ENCODE assay signal across 12 cellular contexts in the genomic region with DNA sequence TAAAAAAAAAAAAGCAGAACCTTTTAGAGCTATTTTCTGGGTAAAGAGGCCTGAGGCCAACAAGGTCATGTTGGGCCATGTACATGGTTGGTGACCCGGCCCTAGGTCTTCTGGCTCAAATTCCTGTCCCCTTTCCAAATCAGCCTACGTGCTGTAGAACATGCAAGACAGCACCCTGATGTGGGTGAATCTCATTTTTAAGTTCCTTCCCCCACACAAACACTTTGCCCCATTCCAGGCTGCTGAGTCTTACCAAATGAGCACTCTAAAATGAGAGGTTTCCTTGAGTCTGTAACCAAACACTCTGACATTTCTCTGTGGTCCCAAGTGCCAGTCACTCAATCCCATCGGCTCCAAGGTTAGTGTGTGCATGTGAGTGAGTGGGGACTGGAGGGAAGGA. TPM values are rescaled to one million over a fixed set of nuclear protein-coding genes. Genes with fewer than 3 reads are reported as not detected.
DNase-seq lines count a peak whose midpoint lies in the region; ATAC-seq, FAIRE-seq and TF ChIP-seq lines count a peak whose summit lies in the region.
"Had no signal": no experiment of that assay in that cellular context is flagged by ENCODE, and none has a peak within 500 bp of the region (broad histone marks: within the 10 kb centered on the region; RNA-seq: fewer than 3 reads in every experiment).

No MANE protein-coding gene starts in this region.

- peaks cover 0 to 51% of the 10 kb centered on the region in 2 donors for H3K36me3 Mint-ChIP-seq in activated naive CD4-positive, alpha-beta T cell treated with anti-CD3 and anti-CD28 coated beads, Interleukin-2, amount 50 U/mL, for 72 hours
- H3K36me3 Mint-ChIP-seq in type B pancreatic cell: peaks cover 24% of the 10 kb centered on the region

- H3K36me3 ChIP-seq in bronchial epithelial cell (ENCODE audit: control insufficient read depth, insufficient read depth, low read length) (peaks cover 18% of the 10 kb centered on the region), mesodermal cell (ENCODE audit: control insufficient read depth, insufficient read depth, low read length) (peaks cover 39% of the 10 kb centered on the region)

- 100% methylated on average over 1 to 2 of the region's 3 CpGs for WGBS in mesodermal cell (ENCODE audit: insufficient coverage in 2 of 2), 2 experiments

- no peak for TF ChIP-seq CTCF in bronchial epithelial cell (IDR thresholded peaks at IDR 0.05; ENCODE audit: insufficient read depth, low read length, severe bottlenecking)
- TF ChIP-seq CTCF in type B pancreatic cell (conservative IDR thresholded peaks at IDR 0.05): no peak

- no peak for FAIRE-seq in bronchial epithelial cell (lab: Jason Lieb, UNC)

- peaks cover 32% of the 10 kb centered on the region for H3K4me1 ChIP-seq in mesodermal cell (ENCODE audit: control insufficient read depth, insufficient read depth, low read length, poor library complexity, severe bottlenecking)

- peaks cover 5% of the 10 kb centered on the region for H3K27me3 Mint-ChIP-seq in type B pancreatic cell

- ATAC-seq in activated naive CD4-positive, alpha-beta T cell treated with anti-CD3 and anti-CD28 coated beads, Interleukin-2, amount 50 U/mL, for 72 hours: no peak
- ATAC-seq: mucosa of descending colon had no signal

- no peaks in the 10 kb centered on the region for H3K9me3 Mint-ChIP-seq in activated naive CD4-positive, alpha-beta T cell treated with anti-CD3 and anti-CD28 coated beads, Interleukin-2, amount 50 U/mL, for 72 hours
- no peaks in the 10 kb centered on the region for H3K9me3 Mint-ChIP-seq in type B pancreatic cell

- no peaks in the 10 kb centered on the region for H3K27me3 ChIP-seq in bronchial epithelial cell (ENCODE audit: control insufficient read depth, insufficient read depth, low read length)

- H3K4me3 ChIP-seq in bronchial epithelial cell (ENCODE audit: low read depth, low read length): no peak overlapping the region
- peak overlapping the region; percentile 5 for H3K4me3 ChIP-seq in mesodermal cell (ENCODE audit: extremely low read depth, insufficient read depth, low read length, poor library complexity, severe bottlenecking)
- H3K4me3 ChIP-seq: mucosa of descending colon had no signal

- no peaks in the 10 kb centered on the region for H3K9me3 ChIP-seq in mesodermal cell (ENCODE audit: control insufficient read depth, low read length)
- H3K9me3 ChIP-seq: mucosa of descending colon had no signal

- peaks cover 19% of the 10 kb centered on the region for H3K4me1 Mint-ChIP-seq in type B pancreatic cell (ENCODE audit: unreplicated experiment)

- peak overlapping the region; percentile 92 for H3K27ac ChIP-seq in mesodermal cell (ENCODE audit: low read depth, low read length, severe bottlenecking)

- peak overlapping the region; percentile 31 for H3K4me3 Mint-ChIP-seq in type B pancreatic cell

- H3K27ac Mint-ChIP-seq in activated naive CD4-positive, alpha-beta T cell treated with anti-CD3 and anti-CD28 coated beads, Interleukin-2, amount 50 U/mL, for 72 hours: peak overlapping the region; percentile 86 to 100
- peak overlapping the region; percentile 50 for H3K27ac Mint-ChIP-seq in type B pancreatic cell

- DNase-seq in activated naive CD4-positive, alpha-beta T cell treated with anti-CD3 and anti-CD28 coated beads, Interleukin-2, amount 50 U/mL, for 72 hours (ENCODE audit: low spot score in 2 of 2): no peak
- no peak for DNase-seq in activated naive CD4-positive, alpha-beta T cell (lab: John Stamatoyannopoulos, UW)
- DNase-seq in bronchial epithelial cell (ENCODE audit: low read depth) (peak; percentile 46), type B pancreatic cell (ENCODE audit: extremely low spot score, unreplicated experiment) (no peak), NCI-H2107 treated with DMSO at 0.1 percent for 48 hours (lab: John Stamatoyannopoulos, UW; ENCODE audit: unreplicated experiment) (no peak), NCI-H774 (lab: John Stamatoyannopoulos, UW) (no peak), anterior cingulate cortex (lab: John Stamatoyannopoulos, UW) (no peak)
- DNase-seq: activated CD4-positive, alpha-beta T cell treated with anti-CD3 and anti-CD28 coated beads for 1 hour; NCI-H1930 had no signal

RNA-seq across cellular contexts. Expression of gene BCL6, which starts 9.4 kb away (rescaled TPM):
- 100 to 1,000 TPM; 103 to 114 TPM for total RNA-seq in activated naive CD4-positive, alpha-beta T cell treated with anti-CD3 and anti-CD28 coated beads, Interleukin-2, amount 50 U/mL, for 72 hours
- total RNA-seq in bronchial epithelial cell: 6.8 and 9.0 TPM in 2 replicates
- polyA plus RNA-seq in mesodermal cell (2013, experiment 1 of 2): 25.4 TPM
- polyA plus RNA-seq in mesodermal cell (2013, experiment 2 of 2): 18.0 TPM
- total RNA-seq in type B pancreatic cell (ENCODE audit: low replicate concordance): 27.3 and 32.4 TPM in 2 replicates

RNA-seq across cellular contexts. Expression of gene RTP2, which starts 33.5 kb away (rescaled TPM):
- not detected for total RNA-seq in activated naive CD4-positive, alpha-beta T cell treated with anti-CD3 and anti-CD28 coated beads, Interleukin-2, amount 50 U/mL, for 72 hours
- total RNA-seq in bronchial epithelial cell: not detected in 2 replicates
- not detected for polyA plus RNA-seq in mesodermal cell (2013, experiment 1 of 2)
- polyA plus RNA-seq in mesodermal cell (2013, experiment 2 of 2): not detected
- not detected in 2 replicates for total RNA-seq in type B pancreatic cell (ENCODE audit: low replicate concordance)
- total RNA-seq: HT1080, mucosa of descending colon had no signal
